18 cellular contexts compared by ENCODE assay signal in genomic region chr14:22641851-22642250, GRCh38. TPM values are rescaled to one million over a fixed set of nuclear protein-coding genes. Genes with fewer than 3 reads are reported as not detected.
DNase-seq lines count a peak whose midpoint lies in the region; ATAC-seq and TF ChIP-seq lines count a peak whose summit lies in the region.
"Had no signal": no experiment of that assay in that cellular context is flagged by ENCODE, and none has a peak within 500 bp of the region (broad histone marks: within the 10 kb centered on the region; RNA-seq: fewer than 3 reads in every experiment).

No MANE protein-coding gene starts in this region.

- H3K4me3 ChIP-seq in GM23248 (no peak overlapping the region), PC-3 (ENCODE audit: low read length) (no peak overlapping the region), osteoblast (ENCODE audit: insufficient read depth, low read length) (no peak overlapping the region)
- H3K4me3 ChIP-seq: HAP-1 had no signal

- H3K4me1 Mint-ChIP-seq in chondrocyte (ENCODE audit: low read depth) = peaks cover 32% of the 10 kb centered on the region

- no peak overlapping the region for H3K27ac ChIP-seq in GM23248
- no peak overlapping the region for H3K27ac ChIP-seq in PC-3 (ENCODE audit: low read length)
- no peak overlapping the region for H3K27ac ChIP-seq in osteoblast (ENCODE audit: low read depth, low read length)
- H3K27ac ChIP-seq: C4-2B had no signal

- H3K9me3 ChIP-seq in GM23248 (ENCODE audit: low read depth) = no peaks in the 10 kb centered on the region
- H3K9me3 ChIP-seq in PC-3 (ENCODE audit: low read length) = no peaks in the 10 kb centered on the region
- no peaks in the 10 kb centered on the region for H3K9me3 ChIP-seq in osteoblast (ENCODE audit: low read depth, low read length)
- H3K9me3 ChIP-seq: HAP-1 had no signal

- H3F3A ChIP-seq in GM23248 (ENCODE audit: insufficient read depth) = peaks cover 9% of the 10 kb centered on the region
- H3F3A ChIP-seq in PC-3 (ENCODE audit: low read length, unreplicated experiment) = no peaks in the 10 kb centered on the region

- no peak overlapping the region for H3K9ac ChIP-seq in GM23248
- no peak overlapping the region for H3K9ac ChIP-seq in PC-3 (ENCODE audit: low read length)

- H3K4me2 ChIP-seq in GM23248 (ENCODE audit: unreplicated experiment) = no peak overlapping the region
- 0 out of 2 replicates have a peak overlapping the region, but pooled peaks have one; percentile 38 for H3K4me2 ChIP-seq in PC-3 (ENCODE audit: low read length)
- no peak overlapping the region for H3K4me2 ChIP-seq in osteoblast (ENCODE audit: insufficient read depth, low read length)

- 29 to 32% methylated on average over 3 of the region's 3 CpGs for WGBS in GM23248 (ENCODE audit: low coverage in 1 of 2, low lambda C conversion rate in 2 of 2, missing lambda C conversion rate in 2 of 2), 2 experiments

- H3K27me3 Mint-ChIP-seq in chondrocyte (ENCODE audit: low read depth) = no peaks in the 10 kb centered on the region

- no peaks in the 10 kb centered on the region for H3K36me3 Mint-ChIP-seq in chondrocyte (ENCODE audit: low read depth)

- POLR2A ChIA-PET in PC-3 (lab: Charles Lee; ENCODE audit: unreplicated experiment) = no interaction called here

- no TSS peak for BruUV-seq in PC-3 (replicated peaks; lab: Mats Ljungman, UMichigan)

- no peak overlapping the region for H3K4me3 Mint-ChIP-seq in chondrocyte (ENCODE audit: unreplicated experiment)

- DNase-seq in GM23248 = peak; percentile 9
- peak; percentile 67 for DNase-seq in PC-3
- DNase-seq in chondrocyte (ENCODE audit: low spot score) = no peak
- DNase-seq in osteoblast (ENCODE audit: insufficient read length, low spot score, missing footprints) = peak; percentile 84
- no peak for DNase-seq in effector CD4-positive, alpha-beta T cell
- no peak for DNase-seq in NCI-H345 (lab: John Stamatoyannopoulos, UW)
- DNase-seq: DMS 273 treated with DMSO at 0.1 percent for 48 hours, KBM-7, NCI-H1092, NCI-H1694, NCI-H2107, NCI-H2227 treated with DMSO at 0.1 percent for 48 hours, NCI-H524 treated with DMSO at 0.1 percent for 48 hours had no signal

- H3K9me3 Mint-ChIP-seq in chondrocyte (ENCODE audit: low read depth) = no peaks in the 10 kb centered on the region

- H4K20me1 ChIP-seq in GM23248 (ENCODE audit: insufficient read depth) (no peaks in the 10 kb centered on the region), PC-3 (ENCODE audit: low read length) (no peaks in the 10 kb centered on the region), osteoblast (ENCODE audit: insufficient read depth, low read length) (no peaks in the 10 kb centered on the region)

- intact Hi-C loops in PC-3 (cut with micrococcal nuclease) = no loop called here

- H3K4me1 ChIP-seq in GM23248 (ENCODE audit: insufficient read depth) (peaks cover 11% of the 10 kb centered on the region), PC-3 (ENCODE audit: insufficient read depth, low read length) (peaks cover 18% of the 10 kb centered on the region), osteoblast (ENCODE audit: insufficient read depth, low read length) (peaks cover 11% of the 10 kb centered on the region)
- H3K4me1 ChIP-seq: HAP-1 had no signal

- peak overlapping the region; percentile 32 for H3K27ac Mint-ChIP-seq in chondrocyte (ENCODE audit: unreplicated experiment)

- peak; percentile 79 for ATAC-seq in PC-3
- ATAC-seq in HG03039 (IDR thresholded peaks at IDR 0.05; ENCODE audit: unreplicated experiment) = no peak
- ATAC-seq: Right ventricle myocardium inferior had no signal

- H3K79me2 ChIP-seq in GM23248 (ENCODE audit: insufficient read depth) (no peaks in the 10 kb centered on the region), PC-3 (ENCODE audit: low read length) (no peaks in the 10 kb centered on the region), osteoblast (ENCODE audit: insufficient read depth, low read length) (no peaks in the 10 kb centered on the region)

- TF ChIP-seq CTCF in PC-3 (conservative IDR thresholded peaks at IDR 0.05; ENCODE audit: low read depth, low read length) (no peak), chondrocyte (IDR thresholded peaks at IDR 0.05) (no peak), osteoblast (IDR thresholded peaks at IDR 0.05; ENCODE audit: extremely low read depth, low read depth, low read length) (no peak)

- H3K9me2 ChIP-seq in GM23248 (ENCODE audit: insufficient read depth) = no peaks in the 10 kb centered on the region
- no peaks in the 10 kb centered on the region for H3K9me2 ChIP-seq in PC-3 (replicated peaks; ENCODE audit: low read length)

- H3K27me3 ChIP-seq in GM23248 (replicated peaks; ENCODE audit: insufficient read depth) (no peaks in the 10 kb centered on the region), PC-3 (ENCODE audit: low read length) (no peaks in the 10 kb centered on the region), osteoblast (ENCODE audit: insufficient read depth, low read length) (peaks cover 12% of the 10 kb centered on the region)

- CTCF ChIA-PET in PC-3 (lab: Charles Lee) = interaction anchor here (0.6 to 1.2 kb wide), 4 partner anchors 11 to 177 kb away, joined by 3 to 7 read pairs (median 3); no protein-coding TSS in a partner anchor

- in situ Hi-C loops in GM23248 (cut with MboI) = no loop called here

- H3K36me3 ChIP-seq in GM23248 (ENCODE audit: low read depth) = no peaks in the 10 kb centered on the region
- no peaks in the 10 kb centered on the region for H3K36me3 ChIP-seq in PC-3 (ENCODE audit: low read depth, low read length)
- no peaks in the 10 kb centered on the region for H3K36me3 ChIP-seq in osteoblast (ENCODE audit: insufficient read depth, low read length)
- H3K36me3 ChIP-seq: HAP-1 had no signal

- H2AFZ ChIP-seq in GM23248 (no peak overlapping the region), PC-3 (ENCODE audit: low read length) (no peak overlapping the region), osteoblast (ENCODE audit: low read length) (no peak overlapping the region)

RNA-seq across cellular contexts. Expression of gene OR6J1, which starts 2.3 kb away (rescaled TPM):
- total RNA-seq in GM23248 (2014; rRNA removed; shearing (Covaris generic)) = not detected in 2 replicates
- not detected in 2 replicates for polyA plus RNA-seq in GM23248 (2016; fragmentation: Nextera tagmentation; extraction: Ambion mirVana)
- total RNA-seq in PC-3 (2014; rRNA removed) = not detected in 2 replicates
- not detected in 3 replicates for total RNA-seq in chondrocyte
- not detected in 2 replicates for total RNA-seq in osteoblast
- total RNA-seq: OCI-LY7, Right ventricle myocardium inferior had no signal

RNA-seq across cellular contexts. Expression of gene ABHD4, which starts 43.8 kb away (rescaled TPM):
- 15.2 and 16.8 TPM in 2 replicates for total RNA-seq in GM23248 (2014; rRNA removed; shearing (Covaris generic))
- 26.5 and 27.8 TPM in 2 replicates for polyA plus RNA-seq in GM23248 (2016; fragmentation: Nextera tagmentation; extraction: Ambion mirVana)
- total RNA-seq in PC-3 (2014; rRNA removed) (9.1 and 9.6 TPM in 2 replicates), chondrocyte (52.1 to 89.9 TPM (median 88.0 TPM) in 3 replicates), osteoblast (52.1 and 54.2 TPM in 2 replicates)

RNA-seq across cellular contexts. Expression of gene DAD1, which starts 52.8 kb away (rescaled TPM):
- 369 and 375 TPM in 2 replicates for total RNA-seq in GM23248 (2014; rRNA removed; shearing (Covaris generic))
- polyA plus RNA-seq in GM23248 (2016; fragmentation: Nextera tagmentation; extraction: Ambion mirVana) = 637 and 653 TPM in 2 replicates
- total RNA-seq in PC-3 (2014; rRNA removed) (228 and 258 TPM in 2 replicates), chondrocyte (248 to 266 TPM (median 253 TPM) in 3 replicates), osteoblast (213 and 272 TPM in 2 replicates)

Comparison
In these comparisons a context has a peak if more than half of its experiments do, and no peak if none do; other contexts are left out.
1. DNase-seq: peak in GM23248 (single experiment), PC-3 (single experiment) and osteoblast (single experiment); none in chondrocyte (single experiment), effector CD4-positive, alpha-beta T cell (single experiment) and NCI-H345 (single experiment).